ENCODE assay signal across 1 cellular context in genomic region chr3:130895690-130896089, GRCh38.
TF ChIP-seq lines count a peak whose summit lies in the region.

No MANE protein-coding gene starts in this region.

TF ChIP-seq in H1, 55 proteins besides CTCF, POLR2A, EP300 and RAD21 (continued from another document):
- no peak for TF ChIP-seq CHD7 (IDR thresholded peaks at IDR 0.05; ENCODE audit: insufficient replicate concordance, low read length)
- TF ChIP-seq CEBPB (IDR thresholded peaks at IDR 0.05; ENCODE audit: low read depth, low read length): no peak
